ENCODE assay signal across 1 cellular context in the genomic region with DNA sequence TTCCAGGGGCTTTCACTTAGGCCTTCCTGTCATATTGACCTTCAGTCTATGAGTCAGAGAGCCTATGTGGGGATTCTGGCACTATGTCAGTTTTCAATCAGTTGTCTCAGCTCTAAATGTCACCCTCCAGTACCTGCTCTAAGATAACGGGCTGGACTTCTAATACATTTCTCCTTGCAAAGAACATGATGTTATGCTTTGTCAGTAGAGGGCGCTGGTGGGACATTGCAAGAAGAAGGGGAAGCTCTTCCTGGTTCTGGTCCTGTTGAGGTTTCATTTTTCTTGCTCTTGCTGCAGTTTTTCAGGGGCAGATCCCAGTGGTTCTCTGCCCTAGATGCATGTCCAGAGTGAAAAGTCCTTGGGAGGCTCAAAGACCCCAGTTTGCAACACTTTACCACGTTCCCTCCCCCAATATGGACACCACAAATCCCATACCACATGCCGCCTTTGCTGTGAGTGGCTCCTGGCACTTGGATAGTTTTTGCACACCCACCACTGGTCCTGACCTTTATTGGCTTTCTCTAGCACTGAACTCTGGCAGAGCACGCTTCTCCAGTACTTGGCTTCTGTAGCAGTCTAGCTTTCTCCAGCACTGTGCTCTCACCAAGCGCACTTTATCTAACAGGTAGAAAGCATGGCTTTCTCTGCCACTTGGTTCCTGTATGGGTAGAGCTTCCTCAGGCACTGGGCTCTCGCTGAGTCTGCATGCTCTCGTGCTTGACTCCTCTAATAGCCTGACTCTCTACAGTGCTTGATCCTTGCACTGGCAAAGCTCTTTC.
TF ChIP-seq lines count a peak whose summit lies in the region.

No MANE protein-coding gene starts in this region.

TF ChIP-seq in HepG2, 621 proteins besides CTCF, POLR2A, EP300 and RAD21 (continued from another document and continues in another):
- TF ChIP-seq, protein P1, sequence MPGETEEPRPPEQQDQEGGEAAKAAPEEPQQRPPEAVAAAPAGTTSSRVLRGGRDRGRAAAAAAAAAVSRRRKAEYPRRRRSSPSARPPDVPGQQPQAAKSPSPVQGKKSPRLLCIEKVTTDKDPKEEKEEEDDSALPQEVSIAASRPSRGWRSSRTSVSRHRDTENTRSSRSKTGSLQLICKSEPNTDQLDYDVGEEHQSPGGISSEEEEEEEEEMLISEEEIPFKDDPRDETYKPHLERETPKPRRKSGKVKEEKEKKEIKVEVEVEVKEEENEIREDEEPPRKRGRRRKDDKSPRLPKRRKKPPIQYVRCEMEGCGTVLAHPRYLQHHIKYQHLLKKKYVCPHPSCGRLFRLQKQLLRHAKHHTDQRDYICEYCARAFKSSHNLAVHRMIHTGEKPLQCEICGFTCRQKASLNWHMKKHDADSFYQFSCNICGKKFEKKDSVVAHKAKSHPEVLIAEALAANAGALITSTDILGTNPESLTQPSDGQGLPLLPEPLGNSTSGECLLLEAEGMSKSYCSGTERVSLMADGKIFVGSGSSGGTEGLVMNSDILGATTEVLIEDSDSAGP (CRISPR knock-in tag; IDR thresholded peaks at IDR 0.05; ENCODE audit: borderline replicate concordance): peak; percentile 51; the same call in 1 of the 2 replicates
- peak; percentile 37; the same call in 1 of the 2 replicates for TF ChIP-seq BCL6 (CRISPR knock-in tag; IDR thresholded peaks at IDR 0.05)
- no peak for TF ChIP-seq GZF1 (CRISPR knock-in tag; IDR thresholded peaks at IDR 0.05)
- TF ChIP-seq ZNF234 (CRISPR knock-in tag; conservative IDR thresholded peaks at IDR 0.05): no peak
- no peak for TF ChIP-seq HNRNPL (IDR thresholded peaks at IDR 0.05; ENCODE audit: low read depth, low read length)
- no peak for TF ChIP-seq ATRX (CRISPR knock-in tag; IDR thresholded peaks at IDR 0.05; ENCODE audit: borderline replicate concordance)
- TF ChIP-seq CEBPG (CRISPR knock-in tag; IDR thresholded peaks at IDR 0.05): peak; percentile 55
- TF ChIP-seq CERS6 (CRISPR knock-in tag; IDR thresholded peaks at IDR 0.05): no peak
- TF ChIP-seq ZNF441 (CRISPR knock-in tag; IDR thresholded peaks at IDR 0.05; ENCODE audit: borderline replicate concordance): 0 out of 2 replicates have a peak, but pooled peaks have one; percentile 21
- TF ChIP-seq ZNF644 (CRISPR knock-in tag; IDR thresholded peaks at IDR 0.05; ENCODE audit: low read depth): no peak
- no peak for TF ChIP-seq ZNF7 (CRISPR knock-in tag; IDR thresholded peaks at IDR 0.05)
- TF ChIP-seq ZNF136 (CRISPR knock-in tag; IDR thresholded peaks at IDR 0.05; ENCODE audit: low read depth): peak; percentile 74; the same call in 1 of the 2 replicates
- no peak for TF ChIP-seq TEF (CRISPR knock-in tag; IDR thresholded peaks at IDR 0.05)
- TF ChIP-seq ZBTB7B (CRISPR knock-in tag; IDR thresholded peaks at IDR 0.05): no peak
- no peak for TF ChIP-seq GTF3A (CRISPR knock-in tag; conservative IDR thresholded peaks at IDR 0.05)
- TF ChIP-seq, protein P2, sequence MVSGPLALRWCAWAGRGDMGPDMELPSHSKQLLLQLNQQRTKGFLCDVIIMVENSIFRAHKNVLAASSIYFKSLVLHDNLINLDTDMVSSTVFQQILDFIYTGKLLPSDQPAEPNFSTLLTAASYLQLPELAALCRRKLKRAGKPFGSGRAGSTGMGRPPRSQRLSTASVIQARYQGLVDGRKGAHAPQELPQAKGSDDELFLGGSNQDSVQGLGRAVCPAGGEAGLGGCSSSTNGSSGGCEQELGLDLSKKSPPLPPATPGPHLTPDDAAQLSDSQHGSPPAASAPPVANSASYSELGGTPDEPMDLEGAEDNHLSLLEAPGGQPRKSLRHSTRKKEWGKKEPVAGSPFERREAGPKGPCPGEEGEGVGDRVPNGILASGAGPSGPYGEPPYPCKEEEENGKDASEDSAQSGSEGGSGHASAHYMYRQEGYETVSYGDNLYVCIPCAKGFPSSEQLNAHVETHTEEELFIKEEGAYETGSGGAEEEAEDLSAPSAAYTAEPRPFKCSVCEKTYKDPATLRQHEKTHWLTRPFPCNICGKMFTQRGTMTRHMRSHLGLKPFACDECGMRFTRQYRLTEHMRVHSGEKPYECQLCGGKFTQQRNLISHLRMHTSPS (CRISPR knock-in tag; IDR thresholded peaks at IDR 0.05; ENCODE audit: low read depth): 0 out of 2 replicates have a peak, but pooled peaks have one; percentile 43
- TF ChIP-seq ZSCAN25 (CRISPR knock-in tag; IDR thresholded peaks at IDR 0.05): peak; percentile 67
- 0 out of 2 replicates have a peak, but pooled peaks have one; percentile 39 for TF ChIP-seq THYN1 (CRISPR knock-in tag; IDR thresholded peaks at IDR 0.05; ENCODE audit: borderline replicate concordance, low read depth)
- no peak for TF ChIP-seq ZNF33A (CRISPR knock-in tag; IDR thresholded peaks at IDR 0.05; ENCODE audit: borderline replicate concordance)
- TF ChIP-seq STAT5B (CRISPR knock-in tag; IDR thresholded peaks at IDR 0.05): no peak
- 0 out of 2 replicates have a peak, but pooled peaks have one; percentile 68 for TF ChIP-seq HOXA5 (CRISPR knock-in tag; IDR thresholded peaks at IDR 0.05)
- TF ChIP-seq ZFP36L2 (CRISPR knock-in tag; IDR thresholded peaks at IDR 0.05): no peak
- TF ChIP-seq NFRKB (IDR thresholded peaks at IDR 0.05): no peak
- TF ChIP-seq HES4 (CRISPR knock-in tag; IDR thresholded peaks at IDR 0.05; ENCODE audit: borderline replicate concordance): no peak
- no peak for TF ChIP-seq FOSL1 (CRISPR knock-in tag; IDR thresholded peaks at IDR 0.05; ENCODE audit: borderline replicate concordance)
- TF ChIP-seq, protein P3, sequence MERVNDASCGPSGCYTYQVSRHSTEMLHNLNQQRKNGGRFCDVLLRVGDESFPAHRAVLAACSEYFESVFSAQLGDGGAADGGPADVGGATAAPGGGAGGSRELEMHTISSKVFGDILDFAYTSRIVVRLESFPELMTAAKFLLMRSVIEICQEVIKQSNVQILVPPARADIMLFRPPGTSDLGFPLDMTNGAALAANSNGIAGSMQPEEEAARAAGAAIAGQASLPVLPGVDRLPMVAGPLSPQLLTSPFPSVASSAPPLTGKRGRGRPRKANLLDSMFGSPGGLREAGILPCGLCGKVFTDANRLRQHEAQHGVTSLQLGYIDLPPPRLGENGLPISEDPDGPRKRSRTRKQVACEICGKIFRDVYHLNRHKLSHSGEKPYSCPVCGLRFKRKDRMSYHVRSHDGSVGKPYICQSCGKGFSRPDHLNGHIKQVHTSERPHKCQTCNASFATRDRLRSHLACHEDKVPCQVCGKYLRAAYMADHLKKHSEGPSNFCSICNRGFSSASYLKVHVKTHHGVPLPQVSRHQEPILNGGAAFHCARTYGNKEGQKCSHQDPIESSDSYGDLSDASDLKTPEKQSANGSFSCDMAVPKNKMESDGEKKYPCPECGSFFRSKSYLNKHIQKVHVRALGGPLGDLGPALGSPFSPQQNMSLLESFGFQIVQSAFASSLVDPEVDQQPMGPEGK (CRISPR knock-in tag; IDR thresholded peaks at IDR 0.05): peak; percentile 54; the same call in 1 of the 2 replicates
- no peak for TF ChIP-seq ZNF484 (CRISPR knock-in tag; IDR thresholded peaks at IDR 0.05; ENCODE audit: borderline replicate concordance, low read depth)
- no peak for TF ChIP-seq ZNF17 (CRISPR knock-in tag; IDR thresholded peaks at IDR 0.05)
- TF ChIP-seq, protein P4, sequence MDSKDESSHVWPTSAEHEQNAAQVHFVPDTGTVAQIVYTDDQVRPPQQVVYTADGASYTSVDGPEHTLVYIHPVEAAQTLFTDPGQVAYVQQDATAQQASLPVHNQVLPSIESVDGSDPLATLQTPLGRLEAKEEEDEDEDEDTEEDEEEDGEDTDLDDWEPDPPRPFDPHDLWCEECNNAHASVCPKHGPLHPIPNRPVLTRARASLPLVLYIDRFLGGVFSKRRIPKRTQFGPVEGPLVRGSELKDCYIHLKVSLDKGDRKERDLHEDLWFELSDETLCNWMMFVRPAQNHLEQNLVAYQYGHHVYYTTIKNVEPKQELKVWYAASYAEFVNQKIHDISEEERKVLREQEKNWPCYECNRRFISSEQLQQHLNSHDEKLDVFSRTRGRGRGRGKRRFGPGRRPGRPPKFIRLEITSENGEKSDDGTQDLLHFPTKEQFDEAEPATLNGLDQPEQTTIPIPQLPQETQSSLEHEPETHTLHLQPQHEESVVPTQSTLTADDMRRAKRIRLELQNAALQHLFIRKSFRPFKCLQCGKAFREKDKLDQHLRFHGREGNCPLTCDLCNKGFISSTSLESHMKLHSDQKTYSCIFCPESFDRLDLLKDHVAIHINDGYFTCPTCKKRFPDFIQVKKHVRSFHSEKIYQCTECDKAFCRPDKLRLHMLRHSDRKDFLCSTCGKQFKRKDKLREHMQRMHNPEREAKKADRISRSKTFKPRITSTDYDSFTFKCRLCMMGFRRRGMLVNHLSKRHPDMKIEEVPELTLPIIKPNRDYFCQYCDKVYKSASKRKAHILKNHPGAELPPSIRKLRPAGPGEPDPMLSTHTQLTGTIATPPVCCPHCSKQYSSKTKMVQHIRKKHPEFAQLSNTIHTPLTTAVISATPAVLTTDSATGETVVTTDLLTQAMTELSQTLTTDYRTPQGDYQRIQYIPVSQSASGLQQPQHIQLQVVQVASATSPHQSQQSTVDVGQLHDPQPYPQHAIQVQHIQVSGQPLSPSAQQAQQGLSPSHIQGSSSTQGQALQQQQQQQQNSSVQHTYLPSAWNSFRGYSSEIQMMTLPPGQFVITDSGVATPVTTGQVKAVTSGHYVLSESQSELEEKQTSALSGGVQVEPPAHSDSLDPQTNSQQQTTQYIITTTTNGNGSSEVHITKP (CRISPR knock-in tag; IDR thresholded peaks at IDR 0.05; ENCODE audit: low read depth): peak; percentile 65; the same call in 1 of the 2 replicates
- no peak for TF ChIP-seq PRMT3 (CRISPR knock-in tag; IDR thresholded peaks at IDR 0.05; ENCODE audit: borderline replicate concordance, low read depth)
- TF ChIP-seq CBFB (CRISPR knock-in tag; IDR thresholded peaks at IDR 0.05): no peak
- TF ChIP-seq, protein P5, sequence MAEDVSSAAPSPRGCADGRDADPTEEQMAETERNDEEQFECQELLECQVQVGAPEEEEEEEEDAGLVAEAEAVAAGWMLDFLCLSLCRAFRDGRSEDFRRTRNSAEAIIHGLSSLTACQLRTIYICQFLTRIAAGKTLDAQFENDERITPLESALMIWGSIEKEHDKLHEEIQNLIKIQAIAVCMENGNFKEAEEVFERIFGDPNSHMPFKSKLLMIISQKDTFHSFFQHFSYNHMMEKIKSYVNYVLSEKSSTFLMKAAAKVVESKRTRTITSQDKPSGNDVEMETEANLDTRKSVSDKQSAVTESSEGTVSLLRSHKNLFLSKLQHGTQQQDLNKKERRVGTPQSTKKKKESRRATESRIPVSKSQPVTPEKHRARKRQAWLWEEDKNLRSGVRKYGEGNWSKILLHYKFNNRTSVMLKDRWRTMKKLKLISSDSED (CRISPR knock-in tag; IDR thresholded peaks at IDR 0.05): no peak
- no peak for TF ChIP-seq MED13 (CRISPR knock-in tag; IDR thresholded peaks at IDR 0.05)
- no peak for TF ChIP-seq ZNF570 (CRISPR knock-in tag; IDR thresholded peaks at IDR 0.05; ENCODE audit: borderline replicate concordance)
- TF ChIP-seq NRL (CRISPR knock-in tag; IDR thresholded peaks at IDR 0.05; ENCODE audit: borderline replicate concordance): no peak
- TF ChIP-seq AGO2 (optimal IDR thresholded peaks at IDR 0.05; ENCODE audit: low read depth, low read length): no peak
- no peak for TF ChIP-seq ZNF672 (CRISPR knock-in tag; IDR thresholded peaks at IDR 0.05)
- TF ChIP-seq SOX13 (IDR thresholded peaks at IDR 0.05): no peak
- peak in 1 of 2 experiments; percentile 41; a peak in 2 of 4 replicates for TF ChIP-seq SOX13 (CRISPR knock-in tag; conservative IDR thresholded peaks at IDR 0.05 in 1 of 2, IDR thresholded peaks at IDR 0.05 in 1 of 2)
- TF ChIP-seq SNAPC4 (CRISPR knock-in tag; IDR thresholded peaks at IDR 0.05): no peak
- TF ChIP-seq MEF2D (CRISPR knock-in tag; IDR thresholded peaks at IDR 0.05): peak; percentile 33; the same call in 1 of the 2 replicates
- no peak for TF ChIP-seq SNAPC2 (CRISPR knock-in tag; IDR thresholded peaks at IDR 0.05)
- no peak for TF ChIP-seq SIN3A (IDR thresholded peaks at IDR 0.05; ENCODE audit: borderline replicate concordance, low read depth, low read length)
- no peak for TF ChIP-seq ZNF749 (CRISPR knock-in tag; IDR thresholded peaks at IDR 0.05; ENCODE audit: borderline replicate concordance)
- TF ChIP-seq ZNF598 (CRISPR knock-in tag; IDR thresholded peaks at IDR 0.05; ENCODE audit: borderline replicate concordance): peak; percentile 74; the same call in 1 of the 2 replicates
